In the genomic region with DNA sequence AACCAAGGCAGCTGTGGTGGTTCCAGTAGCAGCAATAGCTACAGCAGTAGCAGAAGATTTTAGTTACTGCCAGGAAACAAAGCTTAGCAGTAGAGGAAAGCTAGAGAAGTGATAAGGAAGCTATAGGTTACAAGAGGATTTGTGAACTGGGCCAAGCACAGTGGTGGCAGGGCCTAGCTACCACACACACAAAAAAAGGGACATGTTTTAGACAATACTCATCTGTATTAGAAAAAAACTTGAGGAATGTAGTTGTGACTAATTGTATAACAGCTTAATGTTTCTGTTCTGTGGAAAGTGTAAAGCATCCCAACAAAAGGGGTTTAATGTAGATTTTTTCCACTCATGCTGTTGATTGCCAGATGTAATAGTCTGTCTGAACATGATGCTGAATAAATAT, we compare ENCODE assay signal across 24 cellular contexts.
"Had no signal": no experiment of that assay in that cellular context is flagged by ENCODE, and none has a peak within 500 bp of the region (broad histone marks: within the 10 kb centered on the region; RNA-seq: fewer than 3 reads in every experiment).

No MANE protein-coding gene starts in this region.

- H3K36me3 Mint-ChIP-seq: memory B cell; stimulated activated effector memory CD8-positive, alpha-beta T cell treated with anti-CD3 and anti-CD28 coated beads, Interleukin-12 subunit alpha, Interleukin-12 subunit beta, amount 100 ng/mL, for 72 hours had no signal

- H3K27me3 ChIP-seq: gastrocnemius medialis, heart right ventricle, pancreas, tibial artery, upper lobe of left lung, uterus had no signal

- H3K9me3 Mint-ChIP-seq: memory B cell had no signal

- H3K4me1 Mint-ChIP-seq: memory B cell; naive B cell; nephron; stimulated activated effector memory CD8-positive, alpha-beta T cell treated with anti-CD3 and anti-CD28 coated beads, Interleukin-12 subunit alpha, Interleukin-12 subunit beta, amount 100 ng/mL, for 72 hours had no signal

- H3K4me2 ChIP-seq: smooth muscle cell had no signal

- H3K4me3 ChIP-seq: gastrocnemius medialis, heart right ventricle, left ventricle myocardium inferior, lower lobe of right lung, pancreas, smooth muscle cell, tibial artery, upper lobe of left lung, uterus had no signal

- DNase-seq: effector memory CD4-positive, alpha-beta T cell; gastrocnemius medialis; heart right ventricle; islet precursor cell; left cardiac atrium; left ventricle myocardium inferior; lower lobe of right lung; naive B cell; occipital lobe; pancreas; right cardiac atrium; stimulated activated CD4-positive, alpha-beta T cell treated with anti-CD3 and anti-CD28 coated beads, Interleukin-4, amount 100 ng/mL, for 1 hour; stimulated activated CD8-positive, alpha-beta memory T cell treated with anti-CD3 and anti-CD28 coated beads, Interleukin-4, amount 100 ng/mL, for 48 hours; tibial artery; upper lobe of left lung; uterus had no signal

- H3K36me3 ChIP-seq: gastrocnemius medialis, heart right ventricle, left ventricle myocardium inferior, lower lobe of right lung, pancreas, tibial artery, upper lobe of left lung, uterus had no signal

- H3K9me3 ChIP-seq: gastrocnemius medialis, lower lobe of right lung, pancreas, upper lobe of left lung, uterus had no signal

- H3K4me3 Mint-ChIP-seq: memory B cell; mesothelial cell of epicardium; naive B cell; nephron; stimulated activated effector memory CD8-positive, alpha-beta T cell treated with anti-CD3 and anti-CD28 coated beads, Interleukin-12 subunit alpha, Interleukin-12 subunit beta, amount 100 ng/mL, for 72 hours; stimulated activated naive CD8-positive, alpha-beta T cell treated with anti-CD3 and anti-CD28 coated beads, Interleukin-15, Interleukin-2, amounts not matched to agents 100 ng/mL and 50 ng/mL, for 24 hours had no signal

- H3K4me1 ChIP-seq: gastrocnemius medialis, heart right ventricle, left ventricle myocardium inferior, lower lobe of right lung, pancreas, tibial artery, upper lobe of left lung, uterus had no signal

- H3K27ac ChIP-seq: gastrocnemius medialis, heart right ventricle, left ventricle myocardium inferior, lower lobe of right lung, pancreas, tibial artery, upper lobe of left lung, uterus had no signal

- H3K27me3 Mint-ChIP-seq: progenitor cell of endocrine pancreas had no signal

- H3K27ac Mint-ChIP-seq: memory B cell; mesothelial cell of epicardium; naive B cell; nephron; progenitor cell of endocrine pancreas; stimulated activated effector memory CD8-positive, alpha-beta T cell treated with anti-CD3 and anti-CD28 coated beads, Interleukin-12 subunit alpha, Interleukin-12 subunit beta, amount 100 ng/mL, for 72 hours; stimulated activated naive CD8-positive, alpha-beta T cell treated with anti-CD3 and anti-CD28 coated beads, Interleukin-15, Interleukin-2, amounts not matched to agents 100 ng/mL and 50 ng/mL, for 24 hours had no signal

- FAIRE-seq: endometrium, pancreas had no signal
